ENCODE assay signal across 8 cellular contexts in genomic region chr14:22112004-22112403, GRCh38.
DNase-seq lines count a peak whose midpoint lies in the region; ATAC-seq, FAIRE-seq and TF ChIP-seq lines count a peak whose summit lies in the region.

No MANE protein-coding gene starts in this region.

- no peak overlapping the region for H2BK12ac ChIP-seq in H1 (ENCODE audit: low read depth, low read length)

- H2AK5ac ChIP-seq in H1 (ENCODE audit: low read depth, low read length) = no peak overlapping the region

- DNase-seq in SHP77 (lab: John Stamatoyannopoulos, UW) (peak; percentile 10 to 14), SHP77 treated with DMSO at 0.1 percent for 48 hours (lab: John Stamatoyannopoulos, UW) (no peak), UCSD-AML1 (lab: John Stamatoyannopoulos, UW; ENCODE audit: unreplicated experiment) (peak; percentile 17), H1 (ENCODE audit: low read depth in 1 of 2, low spot score in 2 of 2) (peak in 1 of 2 experiments; percentile 76), GM23248 (no peak), Right ventricle myocardium inferior (ENCODE audit: missing footprints) (no peak)
- peak in 2 of 3 donors; percentile 8 to 37 for DNase-seq in stimulated activated CD4-positive, alpha-beta T cell treated with anti-CD3 and anti-CD28 coated beads, TNF-alpha, amount 100 ng/mL, for 48 hours (ENCODE audit: low read depth in 3 of 3)

- 63% methylated on average over 3 of the region's 3 CpGs; no CpG with 5 or more reads in 1 of the 2 experiments for WGBS in H1 (ENCODE audit: extremely low coverage in 1 of 2, insufficient coverage in 1 of 2, insufficient read length in 1 of 2, insufficient replicate concordance in 2 of 2, low coverage in 1 of 2, low lambda C conversion rate in 2 of 2, missing lambda C conversion rate in 1 of 2), 2 experiments
- 63 to 66% methylated on average over 3 of the region's 3 CpGs for WGBS in GM23248 (ENCODE audit: low coverage in 1 of 2, low lambda C conversion rate in 2 of 2, missing lambda C conversion rate in 2 of 2), 2 experiments

- no peaks in the 10 kb centered on the region for H3K4me1 ChIP-seq in H1 (replicated peaks in 1 of 4; ENCODE audit: control insufficient read depth in 3 of 4, insufficient read depth in 4 of 4, low read length in 3 of 4)
- no peaks in the 10 kb centered on the region for H3K4me1 ChIP-seq in GM23248 (ENCODE audit: insufficient read depth)

- H3K9me2 ChIP-seq in GM23248 (ENCODE audit: insufficient read depth) = no peaks in the 10 kb centered on the region

- H3K27ac ChIP-seq in H1 (ENCODE audit: low read depth, low read length) = no peak overlapping the region
- no peak overlapping the region for H3K27ac ChIP-seq in GM23248

- no peak for FAIRE-seq in H1 (lab: Jason Lieb, UNC)

- TF ChIP-seq RAD21 in H1 (IDR thresholded peaks at IDR 0.05 in 1 of 2, conservative IDR thresholded peaks at IDR 0.05 in 1 of 2; ENCODE audit: low read depth in 2 of 2, low read length in 2 of 2) = peak; percentile 46 to 62; a peak in 3 of 4 replicates

- no peak overlapping the region for H4K5ac ChIP-seq in H1 (ENCODE audit: insufficient read length, low read depth, low read length)

- H2BK5ac ChIP-seq in H1 (ENCODE audit: low read depth, low read length) = no peak overlapping the region

- H3K14ac ChIP-seq in H1 (ENCODE audit: insufficient read length) = no peak overlapping the region

- no peaks in the 10 kb centered on the region for H3K79me2 ChIP-seq in H1 (ENCODE audit: control insufficient read depth in 1 of 2, insufficient read depth in 2 of 2, low read length in 2 of 2)
- no peaks in the 10 kb centered on the region for H3K79me2 ChIP-seq in GM23248 (ENCODE audit: insufficient read depth)

- H3K4ac ChIP-seq in H1 (replicated peaks; ENCODE audit: insufficient read length, low read depth, low read length) = no peak overlapping the region

- TF ChIP-seq POLR2A in H1 (IDR thresholded peaks at IDR 0.05; ENCODE audit: control extremely low read depth in 1 of 2, low read depth in 2 of 2, low read length in 2 of 2) = no peak

- peak; percentile 40 to 65 (median 58) for TF ChIP-seq CTCF in H1 (IDR thresholded peaks at IDR 0.05; ENCODE audit: control extremely low read depth in 1 of 3, insufficient read depth in 1 of 3, low read depth in 1 of 3, low read length in 3 of 3)

- H3K4me2 ChIP-seq in H1 (ENCODE audit: insufficient read depth in 1 of 2, low read depth in 2 of 2, low read length in 2 of 2) = no peak overlapping the region
- no peak overlapping the region for H3K4me2 ChIP-seq in GM23248 (ENCODE audit: unreplicated experiment)

- no peaks in the 10 kb centered on the region for H3F3A ChIP-seq in GM23248 (ENCODE audit: insufficient read depth)

- no peak overlapping the region for H3K23ac ChIP-seq in H1 (ENCODE audit: insufficient read length)

- H4K8ac ChIP-seq in H1 (ENCODE audit: extremely low read depth, insufficient read depth, low read length) = no peak overlapping the region

- H2BK15ac ChIP-seq in H1 (ENCODE audit: low read length) = no peak overlapping the region

- no peak for ATAC-seq in GM21825 (IDR thresholded peaks at IDR 0.05; ENCODE audit: unreplicated experiment)
- ATAC-seq in Right ventricle myocardium inferior = no peak

- H3K23me2 ChIP-seq in H1 (ENCODE audit: low read depth, low read length) = no peaks in the 10 kb centered on the region

- H3K18ac ChIP-seq in H1 (ENCODE audit: extremely low read depth, low read length) = no peak overlapping the region

- no peak overlapping the region for H3K4me3 ChIP-seq in H1 (ENCODE audit: extremely low read depth in 1 of 4, insufficient read depth in 2 of 4, low read depth in 3 of 4, low read length in 4 of 4)
- H3K4me3 ChIP-seq in GM23248 = no peak overlapping the region

- H3K9me3 ChIP-seq in H1 (ENCODE audit: insufficient read depth in 2 of 2, low read depth in 1 of 2, low read length in 1 of 2) = no peaks in the 10 kb centered on the region
- no peaks in the 10 kb centered on the region for H3K9me3 ChIP-seq in GM23248 (ENCODE audit: low read depth)

- no peak overlapping the region for H2AFZ ChIP-seq in H1 (ENCODE audit: low read length)
- H2AFZ ChIP-seq in GM23248 = no peak overlapping the region

- H4K20me1 ChIP-seq in H1 (replicated peaks in 1 of 2; ENCODE audit: control insufficient read depth in 1 of 2, insufficient read depth in 2 of 2, low read length in 2 of 2) = no peaks in the 10 kb centered on the region
- no peaks in the 10 kb centered on the region for H4K20me1 ChIP-seq in GM23248 (ENCODE audit: insufficient read depth)

- no peak overlapping the region for H2BK20ac ChIP-seq in H1 (ENCODE audit: low read length)

- no peak overlapping the region for H2BK120ac ChIP-seq in H1 (replicated peaks; ENCODE audit: low read depth, low read length)

- H3K9ac ChIP-seq in H1 (replicated peaks in 1 of 4; ENCODE audit: extremely low read depth in 1 of 4, low read depth in 3 of 4, low read length in 3 of 4) (no peak overlapping the region), GM23248 (no peak overlapping the region)

- no peaks in the 10 kb centered on the region for H3K79me1 ChIP-seq in H1 (ENCODE audit: low read depth, low read length)

- H3K36me3 ChIP-seq in H1 (ENCODE audit: control insufficient read depth in 2 of 4, insufficient read depth in 4 of 4, low read length in 3 of 4) (no peaks in the 10 kb centered on the region), GM23248 (ENCODE audit: low read depth) (no peaks in the 10 kb centered on the region)

- CTCF ChIA-PET in H1 (lab: Charles Lee; ENCODE audit: partially characterized antibody) = interaction anchor here (0.8 to 3.2 kb wide), 25 partner anchors 8 to 547 kb away, joined by 3 to 12 read pairs (median 4); no protein-coding TSS in a partner anchor

- POLR2A ChIA-PET in H1 (lab: Charles Lee; ENCODE audit: partially characterized antibody) = interaction anchor here (1.0 kb wide), 1 partner anchor 12 kb away, joined by 4 read pairs; no protein-coding TSS in a partner anchor

- intact Hi-C loops in Right ventricle myocardium inferior (cut with DNase I) = no loop called here

- H3K56ac ChIP-seq in H1 (replicated peaks; ENCODE audit: insufficient read length, low read depth, low read length) = no peak overlapping the region

- in situ Hi-C loops in GM23248 (cut with MboI) = no loop called here

- H3K27me3 ChIP-seq in H1 (replicated peaks in 1 of 4; ENCODE audit: control insufficient read depth in 3 of 4, extremely low read depth in 1 of 4, insufficient read depth in 3 of 4, low read length in 3 of 4) (no peaks in the 10 kb centered on the region), GM23248 (replicated peaks; ENCODE audit: insufficient read depth) (no peaks in the 10 kb centered on the region)

- no peak for TF ChIP-seq EP300 in H1 (IDR thresholded peaks at IDR 0.05; ENCODE audit: borderline replicate concordance in 1 of 2, low read depth in 2 of 2, low read length in 2 of 2)

- H4K91ac ChIP-seq in H1 (replicated peaks; ENCODE audit: insufficient read length, low read length) = no peak overlapping the region

TF ChIP-seq in H1, 55 proteins besides CTCF, POLR2A, EP300 and RAD21:
- TF ChIP-seq EZH2 (IDR thresholded peaks at IDR 0.05; ENCODE audit: low read depth, low read length, severe bottlenecking) = no peak
- TF ChIP-seq BCL11A (IDR thresholded peaks at IDR 0.05; ENCODE audit: low read depth in 2 of 2, low read length in 2 of 2) = no peak
- no peak for TF ChIP-seq HDAC2 (IDR thresholded peaks at IDR 0.05; ENCODE audit: borderline replicate concordance in 1 of 2, low read depth in 2 of 2, low read length in 2 of 2)
- no peak for TF ChIP-seq SRF (IDR thresholded peaks at IDR 0.05; ENCODE audit: low read depth, low read length)
- TF ChIP-seq RBBP5 (IDR thresholded peaks at IDR 0.05; ENCODE audit: borderline replicate concordance, low read depth, low read length) = no peak
- TF ChIP-seq CBX5 (IDR thresholded peaks at IDR 0.05; ENCODE audit: low read depth, low read length) = no peak
- no peak for TF ChIP-seq KDM1A (IDR thresholded peaks at IDR 0.05; ENCODE audit: borderline replicate concordance, low read length)
- TF ChIP-seq ASH2L (IDR thresholded peaks at IDR 0.05; ENCODE audit: low read length) = no peak
- no peak for TF ChIP-seq MAX (IDR thresholded peaks at IDR 0.05)

Comparison
In these comparisons a context has a peak if more than half of its experiments do, and no peak if none do; other contexts are left out.
1. DNase-seq: peak in SHP77 (2 of 2), UCSD-AML1 (single experiment) and stimulated activated CD4-positive, alpha-beta T cell treated with anti-CD3 and anti-CD28 coated beads, TNF-alpha, amount 100 ng/mL, for 48 hours (2 of 3); none in SHP77 treated with DMSO at 0.1 percent for 48 hours (single experiment), GM23248 (single experiment) and Right ventricle myocardium inferior (single experiment).